ENCODE assay signal across 8 cellular contexts in genomic region chr3:119463171-119464169, GRCh38. TPM values are rescaled to one million over a fixed set of nuclear protein-coding genes. Genes with fewer than 3 reads are reported as not detected.
DNase-seq lines count a peak whose midpoint lies in the region; ATAC-seq lines count a peak whose summit lies in the region.

TSS of gene TMEM39A (minus strand) at chr3:119463615. CDS start at chr3:119462074, 1,541 bp downstream.

- H3K9me3 ChIP-seq in aorta (ENCODE audit: control insufficient read depth, low read length): no peaks in the 10 kb centered on the region

- ATAC-seq in GM18508 (IDR thresholded peaks at IDR 0.05; ENCODE audit: insufficient read depth, unreplicated experiment): peak; percentile 82
- peak; percentile 92 for ATAC-seq in HG03025 (IDR thresholded peaks at IDR 0.05; ENCODE audit: low FRiP score, unreplicated experiment)
- ATAC-seq in aorta (ENCODE audit: low FRiP score): peak; percentile 99

- H3K27me3 ChIP-seq in rectal smooth muscle tissue (ENCODE audit: control insufficient read depth, insufficient read depth, low read length) (no peaks in the 10 kb centered on the region), aorta (ENCODE audit: control insufficient read depth in 1 of 2, insufficient read depth in 2 of 2, low read length in 1 of 2) (no peaks in the 10 kb centered on the region)

- H3K27ac ChIP-seq in rectal smooth muscle tissue (ENCODE audit: low read depth, low read length) (peak within 1 kb of the TSS; percentile 95), aorta (ENCODE audit: low read depth in 1 of 2, low read length in 2 of 2) (peak within 1 kb of the TSS; percentile 37 to 66)

- H3K9ac ChIP-seq in rectal smooth muscle tissue (ENCODE audit: low read length): peak within 1 kb of the TSS; percentile 57

- H3K4me3 ChIP-seq in rectal smooth muscle tissue (ENCODE audit: low read length): peak within 1 kb of the TSS; percentile 79
- H3K4me3 ChIP-seq in aorta (ENCODE audit: low read length in 2 of 2): peak within 1 kb of the TSS; percentile 80 to 87

- DNase-seq in NCI-H2081 (lab: John Stamatoyannopoulos, UW): peak; percentile 96 to 99
- peak; percentile 95 for DNase-seq in T1000 (lab: John Stamatoyannopoulos, UW)
- peak; percentile 100 for DNase-seq in astrocyte of the hippocampus (ENCODE audit: low read depth, low spot score)
- peak; percentile 99 for DNase-seq in hepatic stellate cell (ENCODE audit: low spot score)
- peak; percentile 100 for DNase-seq in aorta

- WGBS in aorta, 2 donors: 5 to 6% methylated on average over 51 of the region's 51 CpGs

- H3K4me1 ChIP-seq in rectal smooth muscle tissue (ENCODE audit: control insufficient read depth, insufficient read depth, low read length) (peaks cover 6% of the 10 kb centered on the region), aorta (ENCODE audit: control insufficient read depth in 1 of 2, insufficient read depth in 2 of 2, low read length in 2 of 2) (no peaks in the 10 kb centered on the region)

- intact Hi-C loops in aorta (cut with DNase I): loop anchor here in 1 of 2 donors (2.0 to 10.0 kb wide), 2 partner anchors 37 to 189 kb away; no protein-coding TSS in a partner anchor

- H3K36me3 ChIP-seq in rectal smooth muscle tissue (ENCODE audit: control insufficient read depth, insufficient read depth, low read length): peaks cover 4% of the 10 kb centered on the region
- peaks cover 0 to 2% of the 10 kb centered on the region in 2 donors for H3K36me3 ChIP-seq in aorta (ENCODE audit: control insufficient read depth in 1 of 2, insufficient read depth in 2 of 2, low read length in 1 of 2)

RNA-seq across cellular contexts. Expression of gene TMEM39A, which starts in this region (rescaled TPM):
- total RNA-seq in aorta: 10 to 100 TPM; 39.6 to 45.7 TPM
- 1 to 10 TPM; 7.5 to 8.5 TPM for polyA plus RNA-seq in aorta

Comparison
In these comparisons a context has a peak if more than half of its experiments do, and no peak if none do; other contexts are left out.
1. Peak in every context shown above with its lines: DNase-seq, ATAC-seq, H3K4me3 ChIP-seq and H3K27ac ChIP-seq.